ENCODE assay signal across 26 cellular contexts in the genomic region with DNA sequence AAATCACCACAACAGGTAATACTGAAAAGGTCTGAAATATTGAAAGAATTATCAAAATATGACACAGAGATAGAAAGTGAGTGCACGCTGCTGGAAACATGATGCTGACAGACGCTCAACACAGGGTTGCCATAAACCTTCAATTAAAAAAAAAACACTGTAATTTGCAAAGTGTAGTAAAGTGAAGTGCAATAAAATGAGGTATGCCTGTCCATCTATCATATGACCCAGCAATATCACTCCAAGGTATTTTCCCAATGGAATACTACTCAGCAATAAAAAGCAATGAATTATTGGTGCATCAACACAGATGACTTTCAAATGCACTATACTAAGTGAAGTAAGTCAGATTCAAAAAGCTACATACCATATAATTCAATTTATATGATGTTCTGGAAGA. TPM values are rescaled to one million over a fixed set of nuclear protein-coding genes. Genes with fewer than 3 reads are reported as not detected.
"Had no signal": no experiment of that assay in that cellular context is flagged by ENCODE, and none has a peak within 500 bp of the region (broad histone marks: within the 10 kb centered on the region; RNA-seq: fewer than 3 reads in every experiment).

No MANE protein-coding gene starts in this region.

- H3K9ac ChIP-seq: parathyroid adenoma had no signal

- DNase-seq: effector CD8-positive, alpha-beta T cell; endodermal cell; foreskin fibroblast; gastrocnemius medialis; heart left ventricle; kidney glomerular epithelial cell; naive B cell; right lobe of liver; small intestine; stimulated activated CD4-positive, alpha-beta T cell treated with anti-CD3 and anti-CD28 coated beads, Interleukin-15, amount 100 ng/mL, for 24 hours; stimulated activated CD4-positive, alpha-beta T cell treated with anti-CD3 and anti-CD28 coated beads, Interleukin-2, amount 100 ng/mL, for 48 hours; stimulated activated naive B cell treated with anti-CD40 and anti-IgM and Interleukin-4, amounts not matched to agents 10 μg/mL and 1 μg/mL and 100 μg/mL, for 72 hours; upper lobe of right lung; uterus had no signal

- H3K4me1 ChIP-seq: gastrocnemius medialis, parathyroid adenoma, tibial nerve, upper lobe of right lung, uterus had no signal

- H3K27ac ChIP-seq: epithelial cell of prostate, gastrocnemius medialis, heart left ventricle, hepatocyte, neutrophil, parathyroid adenoma, right lobe of liver, thoracic aorta, tibial nerve, upper lobe of right lung, uterus had no signal

- H3K27me3 ChIP-seq: gastrocnemius medialis, heart left ventricle, hepatocyte, neutrophil, right lobe of liver, tibial nerve, upper lobe of right lung, uterus had no signal

- FAIRE-seq: colon, islet of Langerhans, small intestine had no signal

- H3K36me3 ChIP-seq: gastrocnemius medialis, right lobe of liver, thoracic aorta, uterus had no signal

- H3K4me3 ChIP-seq: gastrocnemius medialis, heart left ventricle, hepatocyte, lung, right lobe of liver, thoracic aorta, tibial nerve, upper lobe of right lung, uterus had no signal

- H3K9me3 ChIP-seq: gastrocnemius medialis, neutrophil, right lobe of liver, thoracic aorta, upper lobe of right lung, uterus had no signal

- ATAC-seq: esophagus mucosa; gastrocnemius medialis; heart left ventricle; natural killer cell treated with Interleukin-12 subunit alpha and Interleukin-12 subunit beta and Interleukin-15 and Interleukin-18, amount 100 ng/mL, for 72 hours; right lobe of liver; stimulated activated naive B cell treated with anti-CD40 and anti-IgM and Interleukin-4, amounts not matched to agents 10 μg/mL and 1 μg/mL and 100 μg/mL, for 72 hours; upper lobe of right lung had no signal

RNA-seq across cellular contexts. Expression of gene SLC12A8, which starts 47.6 kb away (rescaled TPM):
- total RNA-seq: mononuclear cell had no signal
